In genomic region chr2:163734401-163734800, GRCh38 we compare ENCODE assay signal across 14 cellular contexts. TPM values are rescaled to one million over a fixed set of nuclear protein-coding genes. Genes with fewer than 3 reads are reported as not detected.
DNase-seq lines count a peak whose midpoint lies in the region; ATAC-seq, FAIRE-seq and TF ChIP-seq lines count a peak whose summit lies in the region.
"Had no signal": no experiment of that assay in that cellular context is flagged by ENCODE, and none has a peak within 500 bp of the region (broad histone marks: within the 10 kb centered on the region; RNA-seq: fewer than 3 reads in every experiment).

No MANE protein-coding gene starts in this region.

- H3K27me3 ChIP-seq in pancreas, result no peaks in the 10 kb centered on the region

- H3K36me3 ChIP-seq in pancreas, result no peaks in the 10 kb centered on the region

- WGBS in pancreas, 2 donors, result 13 to 15% methylated on average over 2 of the region's 2 CpGs

- H3K4me3 ChIP-seq in AG09309 (ENCODE audit: control insufficient read depth, low read depth, low read length) (peak overlapping the region; percentile 90), fibroblast of mammary gland (ENCODE audit: control insufficient read depth, low read depth, low read length) (peak overlapping the region; percentile 89), pancreas (peak overlapping the region in 3 of 4 donors; percentile 57 to 80 (median 78))
- H3K4me3 ChIP-seq: GM12878 had no signal

- peak; percentile 63 for FAIRE-seq in RCC 7860 (lab: Jason Lieb, UNC)
- FAIRE-seq in pancreas (lab: Jason Lieb, UNC), result no peak
- FAIRE-seq: GM12878 had no signal

- TF ChIP-seq CTCF in AG09309 (IDR thresholded peaks at IDR 0.05; ENCODE audit: control insufficient read depth, insufficient read depth, low read depth, low read length, missing control alignments) (no peak), fibroblast of mammary gland (conservative IDR thresholded peaks at IDR 0.05; ENCODE audit: control insufficient read depth, insufficient read depth, low read depth, low read length) (no peak), pancreas (IDR thresholded peaks at IDR 0.05) (no peak)

- intact Hi-C loops in pancreas (cut with DNase I), result no loop called here

- ATAC-seq in pancreas (no peak), HG02763 (IDR thresholded peaks at IDR 0.05; ENCODE audit: unreplicated experiment) (no peak)
- ATAC-seq: GM12878 had no signal

- H3K27ac ChIP-seq in pancreas, result peak overlapping the region in 2 of 4 donors; percentile 85 to 92
- H3K27ac ChIP-seq: C4-2B had no signal

- DNase-seq in AG09309 (ENCODE audit: low read depth) (no peak), RCC 7860 (ENCODE audit: low spot score) (no peak), fibroblast of mammary gland (ENCODE audit: low read depth) (no peak), pancreas (no peak), inferior parietal cortex (ENCODE audit: extremely low spot score) (no peak), NCI-H2029 (lab: John Stamatoyannopoulos, UW) (no peak), GM03348 (ENCODE audit: low spot score) (no peak)
- DNase-seq: activated T-cell treated with anti-CD3 and anti-CD28 coated beads for 4 hours; effector memory CD4-positive, alpha-beta T cell; NCI-H2171 treated with DMSO at 0.1 percent for 48 hours had no signal

- H3K9me3 ChIP-seq in pancreas, result no peaks in the 10 kb centered on the region

- peaks cover 7 to 17% (median 16%) of the 10 kb centered on the region in 3 donors for H3K4me1 ChIP-seq in pancreas

RNA-seq across cellular contexts. Expression of gene FIGN, which starts 1.4 kb away (rescaled TPM):
- 1 to 10 TPM; 3.3 to 8.5 (median 4.6) TPM for total RNA-seq in pancreas
- 1 to 10 TPM; 1.5 to 2.1 TPM for polyA plus RNA-seq in pancreas
- total RNA-seq: T-helper 1 cell treated with Interleukin-12 subunit alpha and Interleukin-12 subunit beta and Interleukin-4 antibody, amounts not matched to agents 30 ng/mL and 1 ng/mL, for 36 hours had no signal
